ENCODE assay signal across 8 cellular contexts in the genomic region with DNA sequence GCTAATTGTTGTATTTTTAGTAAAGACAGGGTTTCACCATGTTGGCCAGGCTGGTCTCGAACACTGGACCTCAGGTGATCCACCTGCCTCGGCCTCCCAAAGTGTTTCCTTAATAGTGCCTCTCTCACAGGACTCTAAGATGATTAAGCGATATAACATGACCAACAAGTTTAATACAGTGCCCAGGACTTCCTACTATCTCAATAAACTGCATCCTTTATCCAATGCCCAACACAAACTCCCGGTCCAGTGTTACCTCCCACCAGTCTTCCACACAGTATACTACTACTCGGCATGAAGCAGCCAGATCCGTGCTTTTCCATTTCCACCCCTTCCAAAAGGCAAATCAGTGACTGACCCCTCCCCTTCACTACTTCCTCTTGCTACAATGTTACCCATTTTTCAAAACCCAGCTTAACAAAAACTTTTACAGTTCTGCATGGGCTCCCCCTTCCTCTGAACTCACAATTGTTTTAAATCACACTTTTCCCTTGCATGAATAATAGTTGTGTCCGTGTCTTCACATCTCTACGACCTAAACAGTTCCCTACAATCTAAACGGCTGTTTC. TPM values are rescaled to one million over a fixed set of nuclear protein-coding genes. Genes with fewer than 3 reads are reported as not detected.
DNase-seq lines count a peak whose midpoint lies in the region; ATAC-seq and TF ChIP-seq lines count a peak whose summit lies in the region.

No MANE protein-coding gene starts in this region.

- peak; percentile 13 for DNase-seq in GM03348 (ENCODE audit: low spot score)
- DNase-seq in endothelial cell (ENCODE audit: low spot score), result no peak
- DNase-seq in head of caudate nucleus, result no peak
- no peak for DNase-seq in DMS79 (lab: John Stamatoyannopoulos, UW)

- ATAC-seq in HG02763 (IDR thresholded peaks at IDR 0.05; ENCODE audit: unreplicated experiment) (no peak), GM18909 (IDR thresholded peaks at IDR 0.05; ENCODE audit: poor library complexity, unreplicated experiment) (no peak)

- intact Hi-C loops in head of caudate nucleus (cut with DNase I), result loop anchor here (5.0 kb wide), 1 partner anchor 35 kb away; no protein-coding TSS in a partner anchor

- TF ChIP-seq CTCF in OCI-LY3 (IDR thresholded peaks at IDR 0.05; ENCODE audit: low read depth, low read length) (no peak), endothelial cell (IDR thresholded peaks at IDR 0.05; ENCODE audit: unreplicated experiment) (no peak), parathyroid adenoma (IDR thresholded peaks at IDR 0.05) (no peak)

- H3K79me2 ChIP-seq in OCI-LY3 (ENCODE audit: low read length), result peaks cover 53% of the 10 kb centered on the region
- H3K79me2 ChIP-seq in parathyroid adenoma, result peaks cover 8% of the 10 kb centered on the region

- H3K4me3 ChIP-seq in OCI-LY3 (ENCODE audit: low read length), result peak overlapping the region; percentile 88
- peak overlapping the region; percentile 65 for H3K4me3 ChIP-seq in parathyroid adenoma (ENCODE audit: low read depth, low read length)

- H3K4me3 Mint-ChIP-seq in endothelial cell (ENCODE audit: unreplicated experiment), result peak overlapping the region; percentile 100

- no peak overlapping the region for H2AFZ ChIP-seq in OCI-LY3 (ENCODE audit: low read depth, low read length)
- H2AFZ ChIP-seq in parathyroid adenoma, result no peak overlapping the region

- H3K9ac ChIP-seq in OCI-LY3 (ENCODE audit: low read length) (peak overlapping the region; percentile 88), parathyroid adenoma (no peak overlapping the region)

- H3K27me3 Mint-ChIP-seq in endothelial cell (ENCODE audit: unreplicated experiment), result peaks cover 14% of the 10 kb centered on the region

- H3K36me3 Mint-ChIP-seq in endothelial cell (ENCODE audit: low read depth, unreplicated experiment), result peaks cover 35% of the 10 kb centered on the region

- no peaks in the 10 kb centered on the region for H3K9me3 Mint-ChIP-seq in endothelial cell (ENCODE audit: unreplicated experiment)

- H3K4me1 Mint-ChIP-seq in endothelial cell (ENCODE audit: unreplicated experiment), result peaks cover 10% of the 10 kb centered on the region

- H4K20me1 ChIP-seq in OCI-LY3 (ENCODE audit: insufficient read depth, low read length), result no peaks in the 10 kb centered on the region

- H3K4me1 ChIP-seq in OCI-LY3 (ENCODE audit: low read length) (peaks cover 6% of the 10 kb centered on the region), parathyroid adenoma (peaks cover 3% of the 10 kb centered on the region)

- H3K36me3 ChIP-seq in OCI-LY3 (replicated peaks; ENCODE audit: low read depth, low read length), result peaks cover 56% of the 10 kb centered on the region
- no peaks in the 10 kb centered on the region for H3K36me3 ChIP-seq in parathyroid adenoma (ENCODE audit: control insufficient read depth, insufficient read depth, low read length)

- H3K9me3 ChIP-seq in OCI-LY3 (ENCODE audit: insufficient read depth, low read length), result no peaks in the 10 kb centered on the region
- no peaks in the 10 kb centered on the region for H3K9me3 ChIP-seq in parathyroid adenoma (ENCODE audit: control insufficient read depth, low read length)

- H3K27ac ChIP-seq in OCI-LY3 (ENCODE audit: low read length) (peak overlapping the region; percentile 43), parathyroid adenoma (no peak overlapping the region)

- peak overlapping the region; percentile 87 for H3K27ac Mint-ChIP-seq in endothelial cell (ENCODE audit: unreplicated experiment)

- H3K27me3 ChIP-seq in OCI-LY3 (ENCODE audit: low read depth, low read length), result no peaks in the 10 kb centered on the region
- H3K27me3 ChIP-seq in parathyroid adenoma (ENCODE audit: control insufficient read depth, insufficient read depth, low read length), result no peaks in the 10 kb centered on the region

- H3K4me2 ChIP-seq in OCI-LY3 (ENCODE audit: low read length), result peak overlapping the region; percentile 86
- H3K4me2 ChIP-seq in parathyroid adenoma (ENCODE audit: low read length), result peak overlapping the region; percentile 89

RNA-seq across cellular contexts. Expression of a gene that starts 0.9 kb away (rescaled TPM):
- 37.5 TPM for total RNA-seq in endothelial cell (ENCODE audit: unreplicated experiment)

RNA-seq across cellular contexts. Expression of a gene that starts 11.4 kb away (rescaled TPM):
- 82.2 TPM for total RNA-seq in endothelial cell (ENCODE audit: unreplicated experiment)

RNA-seq across cellular contexts. Expression of a gene that starts 32.9 kb away (rescaled TPM):
- total RNA-seq in endothelial cell (ENCODE audit: unreplicated experiment), result 2,393 TPM

RNA-seq across cellular contexts. Expression of a gene that starts 40.0 kb away (rescaled TPM):
- 334 TPM for total RNA-seq in endothelial cell (ENCODE audit: unreplicated experiment)
